ENCODE assay signal across 17 cellular contexts in genomic region chr7:121545418-121545817, GRCh38.
DNase-seq lines count a peak whose midpoint lies in the region; ATAC-seq, FAIRE-seq and TF ChIP-seq lines count a peak whose summit lies in the region.
"Had no signal": no experiment of that assay in that cellular context is flagged by ENCODE, and none has a peak within 500 bp of the region (broad histone marks: within the 10 kb centered on the region; RNA-seq: fewer than 3 reads in every experiment).

No MANE protein-coding gene starts in this region.

- WGBS in mammary epithelial cell (ENCODE audit: low coverage, missing lambda C conversion rate) = 85% methylated on average over 2 of the region's 2 CpGs
- WGBS in pancreas, 2 donors = 37 to 49% methylated on average over 2 of the region's 2 CpGs

- H3K9ac ChIP-seq in mammary epithelial cell (ENCODE audit: insufficient read depth, low read length) = no peak overlapping the region

- H3K4me1 ChIP-seq in Panc1 (ENCODE audit: control insufficient read depth, insufficient read depth, low read length) = peaks cover 7% of the 10 kb centered on the region; the same call in 1 of the 2 replicates
- peaks cover 18% of the 10 kb centered on the region for H3K4me1 ChIP-seq in mammary epithelial cell (ENCODE audit: insufficient read depth, low read length)
- peaks cover 3 to 22% (median 6%) of the 10 kb centered on the region in 3 donors for H3K4me1 ChIP-seq in pancreas

- TF ChIP-seq CTCF in Panc1 (IDR thresholded peaks at IDR 0.05) (no peak), mammary epithelial cell (conservative IDR thresholded peaks at IDR 0.05 in 1 of 2, IDR thresholded peaks at IDR 0.05 in 1 of 2; ENCODE audit: extremely low read depth in 1 of 2, insufficient read depth in 1 of 2, low read depth in 1 of 2, low read length in 2 of 2) (no peak), pancreas (IDR thresholded peaks at IDR 0.05) (no peak), GM20000 (IDR thresholded peaks at IDR 0.05; ENCODE audit: extremely low read depth, missing control alignments) (no peak)

- in situ Hi-C loops in Panc1 (cut with HindIII; ENCODE audit: low pct_unique_long_range_greater_than_20kb, low sequenced_read_pairs) = no loop called here
- in situ Hi-C loops in mammary epithelial cell (cut with MboI; ENCODE audit: low sequenced_read_pairs in 2 of 2) = loop anchor here in 1 of 2 donors (5.0 to 25.0 kb wide), 3 partner anchors 151 to 408 kb away; partner anchors contain the start of gene FAM3C

- intact Hi-C loops in Panc1 (cut with micrococcal nuclease; ENCODE audit: unreplicated experiment) = loop anchor here (5.0 kb wide), 2 partner anchors 418 to 452 kb away; no protein-coding TSS in a partner anchor
- intact Hi-C loops in mammary epithelial cell (cut with micrococcal nuclease) = loop anchor here (2.0 to 10.0 kb wide), 4 partner anchors 63 to 561 kb away; partner anchors contain the start of gene CPED1
- intact Hi-C loops in pancreas (cut with DNase I) = loop anchor here in 2 of 3 donors (5.0 to 10.0 kb wide), 3 partner anchors 178 to 421 kb away; no protein-coding TSS in a partner anchor

- H3K36me3 ChIP-seq in Panc1 (ENCODE audit: control insufficient read depth, insufficient read depth, low read length) (no peaks in the 10 kb centered on the region), mammary epithelial cell (ENCODE audit: insufficient read depth, low read length) (no peaks in the 10 kb centered on the region), pancreas (no peaks in the 10 kb centered on the region)
- H3K36me3 ChIP-seq: heart left ventricle, stomach had no signal

- H2AFZ ChIP-seq in mammary epithelial cell (ENCODE audit: low read depth, low read length) = no peak overlapping the region

- no peak overlapping the region for H3K4me2 ChIP-seq in mammary epithelial cell (ENCODE audit: insufficient read depth, low read depth, low read length)

- ATAC-seq in Panc1 (no peak), pancreas (peak in 3 of 4 donors; percentile 46 to 53 (median 47)), HG03097 (IDR thresholded peaks at IDR 0.05; ENCODE audit: low FRiP score, unreplicated experiment) (no peak)

- no peaks in the 10 kb centered on the region for H4K20me1 ChIP-seq in mammary epithelial cell (ENCODE audit: insufficient read depth, low read length)

- H3K27me3 ChIP-seq in Panc1 (ENCODE audit: control insufficient read depth, insufficient read depth, low read length) (no peaks in the 10 kb centered on the region), mammary epithelial cell (ENCODE audit: insufficient read depth, low read length) (no peaks in the 10 kb centered on the region), pancreas (no peaks in the 10 kb centered on the region)
- H3K27me3 ChIP-seq: heart left ventricle, stomach had no signal

- DNase-seq in NCI-H748 (lab: John Stamatoyannopoulos, UW; ENCODE audit: unreplicated experiment) = peak; percentile 5
- no peak for DNase-seq in NCI-H748 treated with DMSO at 0.1 percent for 48 hours (lab: John Stamatoyannopoulos, UW)
- no peak for DNase-seq in Panc1 (ENCODE audit: low read depth, low spot score)
- peak; percentile 61 for DNase-seq in mammary epithelial cell
- no peak for DNase-seq in pancreas
- DNase-seq in hepatic stellate cell (ENCODE audit: low spot score) = no peak
- no peak for DNase-seq in GM20000 (ENCODE audit: low spot score)
- DNase-seq: erythroblast; heart left ventricle; kidney; mucosa of descending colon; NCI-H1048; NCI-H2171; NK-92 treated with Interleukin-12 subunit alpha and Interleukin-12 subunit beta, amount 100 ng/mL, for 24 hours; stomach had no signal

- POLR2A ChIA-PET in Panc1 (lab: Charles Lee) = no interaction called here

- no peaks in the 10 kb centered on the region for H3K79me2 ChIP-seq in mammary epithelial cell (ENCODE audit: insufficient read depth, low read length)

- no peak for FAIRE-seq in pancreas (lab: Jason Lieb, UNC)
- FAIRE-seq: kidney had no signal

- CTCF ChIA-PET in Panc1 (lab: Charles Lee) (no interaction called here), mammary epithelial cell (lab: Charles Lee; ENCODE audit: low non-redundant PET) (interaction anchor here (0.6 kb wide), 1 partner anchor 449 kb away, joined by 14 read pairs; no protein-coding TSS in a partner anchor)

- dilution Hi-C loops in mammary epithelial cell (cut with HindIII; ENCODE audit: low sequenced_read_pairs) = loop anchor here (5.0 to 25.0 kb wide), 2 partner anchors 68 to 158 kb away; partner anchors contain the start of gene FAM3C

- BruUV-seq in Panc1 (replicated peaks; lab: Mats Ljungman, UMichigan) (no TSS peak), mammary epithelial cell (replicated peaks; lab: Mats Ljungman, UMichigan) (no TSS peak)

- H3K4me3 ChIP-seq in Panc1 (ENCODE audit: low read depth in 2 of 2, low read length in 2 of 2) (no peak overlapping the region), mammary epithelial cell (replicated peaks in 1 of 3; ENCODE audit: insufficient read depth in 1 of 3, low read depth in 2 of 3, low read length in 3 of 3) (no peak overlapping the region), pancreas (no peak overlapping the region)
- H3K4me3 ChIP-seq: heart left ventricle, mucosa of descending colon, skin epidermis, stomach had no signal

- H3K27ac ChIP-seq in Panc1 (ENCODE audit: low read length) = peak overlapping the region; percentile 48
- peak overlapping the region; percentile 56 for H3K27ac ChIP-seq in mammary epithelial cell (ENCODE audit: insufficient read depth, low read depth, low read length)
- peak overlapping the region in 1 of 4 donors; percentile 15 for H3K27ac ChIP-seq in pancreas
- H3K27ac ChIP-seq: heart left ventricle, stomach had no signal

- peaks cover 27% of the 10 kb centered on the region; the same call in 1 of the 2 replicates for H3K9me3 ChIP-seq in Panc1 (ENCODE audit: control insufficient read depth, insufficient read depth, low read depth, low read length)
- H3K9me3 ChIP-seq in mammary epithelial cell (replicated peaks; ENCODE audit: insufficient read depth, low read length) = peaks cover 6% of the 10 kb centered on the region
- H3K9me3 ChIP-seq in pancreas = no peaks in the 10 kb centered on the region
- H3K9me3 ChIP-seq: mucosa of descending colon had no signal

Comparison
In these comparisons a context has a peak if more than half of its experiments do, and no peak if none do; other contexts are left out.
1. DNase-seq: peak in NCI-H748 (single experiment) and mammary epithelial cell (single experiment); none in NCI-H748 treated with DMSO at 0.1 percent for 48 hours (single experiment), Panc1 (single experiment), pancreas (0 of 6), hepatic stellate cell (single experiment) and GM20000 (single experiment).
2. ATAC-seq: peak in pancreas (3 of 4); none in Panc1 (single experiment) and HG03097 (single experiment).